ENCODE assay signal across 1 cellular context in genomic region chr16:9047689-9048301, GRCh38.
TF ChIP-seq lines count a peak whose summit lies in the region.

No MANE protein-coding gene starts in this region.

TF ChIP-seq in K562, 482 proteins besides CTCF, POLR2A, EP300 and RAD21 (continued from another document):
- TF ChIP-seq ZNF318 (IDR thresholded peaks at IDR 0.05; ENCODE audit: borderline replicate concordance in 1 of 2, low read depth in 1 of 2) (peak in 1 of 2 experiments; percentile 89; a peak in 2 of 4 replicates), NFATC3 (IDR thresholded peaks at IDR 0.05) (peak; percentile 97), E2F6 (IDR thresholded peaks at IDR 0.05; ENCODE audit: borderline replicate concordance in 1 of 2, extremely low read depth in 1 of 2, insufficient read depth in 1 of 2, insufficient read length in 1 of 2, low read depth in 1 of 2, low read length in 1 of 2, poor library complexity in 1 of 2, severe bottlenecking in 1 of 2) (peak in 1 of 2 experiments; percentile 20), MXD1 (CRISPR knock-in tag; IDR thresholded peaks at IDR 0.05; ENCODE audit: borderline replicate concordance, poor library complexity, severe bottlenecking) (no peak), ZFX (CRISPR knock-in tag; IDR thresholded peaks at IDR 0.05) (peak; percentile 24; the same call in 1 of the 2 replicates), ZNF41 (CRISPR knock-in tag; conservative IDR thresholded peaks at IDR 0.05) (peak; percentile 91), KDM1A (IDR thresholded peaks at IDR 0.05) (peak; percentile 90 to 93), NRF1 (conservative IDR thresholded peaks at IDR 0.05 in 1 of 2, IDR thresholded peaks at IDR 0.05 in 1 of 2) (0 out of 4 replicates have a peak, but pooled peaks have one; percentile 7 to 10), RUNX1 (IDR thresholded peaks at IDR 0.05; ENCODE audit: low read depth) (no peak), MTA3 (IDR thresholded peaks at IDR 0.05; ENCODE audit: borderline replicate concordance) (peak; percentile 62; the same call in 1 of the 2 replicates), FOSL1 (tag; conservative IDR thresholded peaks at IDR 0.05) (peak; percentile 100), LEF1 (IDR thresholded peaks at IDR 0.05) (peak; percentile 59), NR2C2 (CRISPR knock-in tag; IDR thresholded peaks at IDR 0.05) (no peak), NR2C2 (tag; IDR thresholded peaks at IDR 0.05) (0 out of 2 replicates have a peak, but pooled peaks have one; percentile 20), GABPB2 (CRISPR knock-in tag; conservative IDR thresholded peaks at IDR 0.05) (no peak), ZNF589 (CRISPR knock-in tag; IDR thresholded peaks at IDR 0.05; ENCODE audit: low read depth) (peak; percentile 60; the same call in 1 of the 2 replicates), MGA (IDR thresholded peaks at IDR 0.05) (no peak), TRIM24 (IDR thresholded peaks at IDR 0.05) (peak; percentile 45 to 50; a peak in 3 of 4 replicates), PHF21A (IDR thresholded peaks at IDR 0.05; ENCODE audit: borderline replicate concordance, low read depth) (peak; percentile 97), ETV5 (CRISPR knock-in tag; IDR thresholded peaks at IDR 0.05; ENCODE audit: low read depth) (peak; percentile 45; the same call in 1 of the 2 replicates)
TF ChIP-seq in K562: peak in this region for 75.
